In the genomic region with DNA sequence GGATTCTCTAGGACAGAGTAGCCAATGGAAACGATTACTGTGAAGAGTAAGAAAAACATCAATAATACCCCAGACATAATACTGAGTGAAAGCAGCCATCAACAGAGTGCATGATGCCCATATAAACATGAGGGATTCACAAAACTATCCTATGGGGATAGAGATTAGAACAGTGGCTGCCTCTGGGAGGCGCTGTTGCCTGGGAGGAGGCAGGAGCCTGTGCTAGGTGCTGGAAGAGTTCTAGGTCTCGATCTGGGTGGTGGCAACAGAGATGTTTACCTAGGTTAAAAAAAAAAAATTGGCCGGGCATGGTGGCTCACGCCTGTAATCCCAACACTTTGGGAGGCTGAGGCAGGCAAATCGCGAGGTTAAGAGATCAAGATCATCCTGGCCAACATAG, we compare ENCODE assay signal across 21 cellular contexts. TPM values are rescaled to one million over a fixed set of nuclear protein-coding genes. Genes with fewer than 3 reads are reported as not detected.
DNase-seq lines count a peak whose midpoint lies in the region; ATAC-seq and TF ChIP-seq lines count a peak whose summit lies in the region.
"Had no signal": no experiment of that assay in that cellular context is flagged by ENCODE, and none has a peak within 500 bp of the region (broad histone marks: within the 10 kb centered on the region; RNA-seq: fewer than 3 reads in every experiment).

No MANE protein-coding gene starts in this region.

- H3K9me3 ChIP-seq in PC-3 (ENCODE audit: low read length) (no peaks in the 10 kb centered on the region), ascending aorta (no peaks in the 10 kb centered on the region)
- H3K9me3 ChIP-seq: heart left ventricle, prostate gland, stomach, upper lobe of left lung had no signal

- no peaks in the 10 kb centered on the region for H3K79me2 ChIP-seq in PC-3 (ENCODE audit: low read length)

- CTCF ChIA-PET in PC-3 (lab: Charles Lee): interaction anchor here (0.6 kb wide), 1 partner anchor 11 kb away, joined by 3 read pairs; no protein-coding TSS in a partner anchor

- no peaks in the 10 kb centered on the region for H3F3A ChIP-seq in PC-3 (ENCODE audit: low read length, unreplicated experiment)

- BruUV-seq in PC-3 (replicated peaks; lab: Mats Ljungman, UMichigan): no TSS peak

- no peaks in the 10 kb centered on the region for H4K20me1 ChIP-seq in PC-3 (ENCODE audit: low read length)

- POLR2A ChIA-PET in PC-3 (lab: Charles Lee; ENCODE audit: unreplicated experiment): no interaction called here

- DNase-seq in GM06990 (ENCODE audit: extremely low read depth, insufficient read length) (no peak), H7 (peak; percentile 68), PC-3 (no peak), epithelial cell of proximal tubule (ENCODE audit: low read depth) (no peak), ascending aorta (ENCODE audit: low spot score in 2 of 2) (no peak), COR-L47 (lab: John Stamatoyannopoulos, UW) (no peak), NOMO-1 (lab: John Stamatoyannopoulos, UW; ENCODE audit: unreplicated experiment in 2 of 2) (no peak), HuH-7.5 (ENCODE audit: low spot score) (no peak)
- DNase-seq: activated CD8-positive, alpha-beta memory T cell treated with anti-CD3 and anti-CD28 coated beads for 24 hours; activated T-cell treated with anti-CD3 and anti-CD28 coated beads, Interleukin-2, amount 50 U/mL, for 48 hours; heart left ventricle; immature natural killer cell; NCI-H2029 treated with DMSO at 0.1 percent for 48 hours; NCI-H446; small intestine; stimulated activated CD4-positive, alpha-beta T cell treated with anti-CD3 and anti-CD28 coated beads, Interleukin-4, amount 100 ng/mL, for 1 hour; stomach had no signal

- H3K4me2 ChIP-seq in PC-3 (ENCODE audit: low read length): no peak overlapping the region

- TF ChIP-seq CTCF in GM06990 (IDR thresholded peaks at IDR 0.05; ENCODE audit: insufficient read depth, low read length, poor library complexity, severe bottlenecking) (peak; percentile 49), PC-3 (conservative IDR thresholded peaks at IDR 0.05; ENCODE audit: low read depth, low read length) (peak; percentile 42; the same call in 1 of the 2 replicates), epithelial cell of proximal tubule (conservative IDR thresholded peaks at IDR 0.05; ENCODE audit: low read depth, low read length) (peak; percentile 10), ascending aorta (IDR thresholded peaks at IDR 0.05) (no peak)

- H3K4me1 ChIP-seq in PC-3 (ENCODE audit: insufficient read depth, low read length) (peaks cover 7% of the 10 kb centered on the region), ascending aorta (no peaks in the 10 kb centered on the region)
- H3K4me1 ChIP-seq: heart left ventricle, prostate gland, upper lobe of left lung had no signal

- H3K9me2 ChIP-seq in PC-3 (replicated peaks; ENCODE audit: low read length): no peaks in the 10 kb centered on the region

- H3K27me3 ChIP-seq in GM06990 (replicated peaks; ENCODE audit: control insufficient read depth, insufficient read depth, low read length) (no peaks in the 10 kb centered on the region), H7 (ENCODE audit: control insufficient read depth, insufficient read depth, low read length) (no peaks in the 10 kb centered on the region), PC-3 (ENCODE audit: low read length) (no peaks in the 10 kb centered on the region), ascending aorta (no peaks in the 10 kb centered on the region)
- H3K27me3 ChIP-seq: upper lobe of left lung had no signal

- no peak overlapping the region for H3K27ac ChIP-seq in PC-3 (ENCODE audit: low read length)
- no peak overlapping the region for H3K27ac ChIP-seq in ascending aorta
- H3K27ac ChIP-seq: heart left ventricle, prostate gland, stomach, upper lobe of left lung had no signal

- H3K9ac ChIP-seq in PC-3 (ENCODE audit: low read length): no peak overlapping the region

- ATAC-seq in PC-3: no peak
- ATAC-seq: heart left ventricle, Right ventricle myocardium inferior had no signal

- no peak overlapping the region for H2AFZ ChIP-seq in PC-3 (ENCODE audit: low read length)

- H3K4me3 ChIP-seq in GM06990 (replicated peaks; ENCODE audit: low read depth, low read length): no peak overlapping the region
- H3K4me3 ChIP-seq in H7 (ENCODE audit: insufficient read depth, low read depth, low read length): no peak overlapping the region
- H3K4me3 ChIP-seq in PC-3 (ENCODE audit: low read length): no peak overlapping the region
- H3K4me3 ChIP-seq in epithelial cell of proximal tubule (ENCODE audit: low read depth, low read length): no peak overlapping the region
- H3K4me3 ChIP-seq in ascending aorta: no peak overlapping the region
- H3K4me3 ChIP-seq: heart left ventricle, prostate gland, stomach, upper lobe of left lung had no signal

- intact Hi-C loops in PC-3 (cut with micrococcal nuclease): no loop called here
- intact Hi-C loops in ascending aorta (cut with DNase I): no loop called here

- no peaks in the 10 kb centered on the region for H3K36me3 ChIP-seq in GM06990 (ENCODE audit: control insufficient read depth, insufficient read depth, low read length)
- no peaks in the 10 kb centered on the region; the same call in 1 of the 2 replicates for H3K36me3 ChIP-seq in H7 (replicated peaks; ENCODE audit: control insufficient read depth, insufficient read depth, low read length)
- H3K36me3 ChIP-seq in PC-3 (ENCODE audit: low read depth, low read length): no peaks in the 10 kb centered on the region
- no peaks in the 10 kb centered on the region for H3K36me3 ChIP-seq in ascending aorta
- H3K36me3 ChIP-seq: heart left ventricle, prostate gland, upper lobe of left lung had no signal

RNA-seq across cellular contexts. Expression of a gene that starts 7.9 kb away (rescaled TPM):
- 1.1 and 1.9 TPM in 2 replicates for total RNA-seq in H7 (2014; rRNA removed; shearing (Covaris generic))
- total RNA-seq in PC-3 (2014; rRNA removed) (3.9 and 6.2 TPM in 2 replicates), epithelial cell of proximal tubule (3.3 and 11.5 TPM in 2 replicates), ascending aorta (not detected)
- total RNA-seq: G401 had no signal

Comparison
In these comparisons a context has a peak if more than half of its experiments do, and no peak if none do; other contexts are left out.
1. CTCF ChIP-seq: peak in GM06990 (single experiment), PC-3 (single experiment) and epithelial cell of proximal tubule (single experiment); none in ascending aorta (0 of 3).